8 cellular contexts compared by ENCODE assay signal in the genomic region with DNA sequence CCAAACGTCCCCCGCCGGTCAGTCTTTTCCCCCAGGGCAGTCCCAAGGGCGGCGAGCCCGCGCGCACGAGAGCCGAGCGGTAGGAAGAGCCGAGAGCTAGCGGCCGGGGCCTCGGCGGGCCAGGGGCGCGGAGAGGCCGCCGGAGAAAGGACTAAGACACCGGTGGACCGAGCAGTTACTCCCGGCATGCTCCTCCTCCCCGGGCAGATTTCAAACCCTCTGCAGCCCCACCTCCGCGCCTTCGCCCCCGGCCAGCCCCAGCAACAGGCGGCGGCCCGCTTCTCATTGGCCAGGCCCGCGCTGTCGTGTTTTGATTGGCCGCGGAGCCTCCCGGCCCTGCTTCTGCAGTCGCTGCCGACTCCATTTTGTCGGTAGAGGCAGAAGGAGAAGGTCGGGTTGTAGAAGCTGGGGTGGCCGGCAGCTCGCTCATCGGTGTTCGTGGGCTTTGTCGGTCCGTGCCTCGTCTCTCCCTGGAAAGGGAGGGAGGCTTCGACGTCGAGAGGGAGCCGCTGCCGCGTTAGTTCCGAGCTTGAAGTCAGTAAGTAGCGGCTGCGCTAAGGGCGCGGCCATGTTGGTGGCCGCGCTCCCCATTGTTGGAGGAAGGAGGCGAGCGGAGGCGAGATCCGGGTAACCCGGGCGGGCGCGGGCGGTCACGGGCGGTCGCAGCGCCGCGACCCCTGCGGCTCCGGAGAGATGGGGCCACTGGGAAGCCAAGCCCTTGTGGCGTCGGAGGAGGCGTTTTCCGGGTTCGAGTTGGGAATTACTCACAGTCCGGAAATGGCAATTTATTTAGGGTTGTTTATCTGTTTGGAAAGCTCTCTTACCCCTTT. TPM values are rescaled to one million over a fixed set of nuclear protein-coding genes. Genes with fewer than 3 reads are reported as not detected.
DNase-seq lines count a peak whose midpoint lies in the region; ATAC-seq and TF ChIP-seq lines count a peak whose summit lies in the region.

A gene with protein sequence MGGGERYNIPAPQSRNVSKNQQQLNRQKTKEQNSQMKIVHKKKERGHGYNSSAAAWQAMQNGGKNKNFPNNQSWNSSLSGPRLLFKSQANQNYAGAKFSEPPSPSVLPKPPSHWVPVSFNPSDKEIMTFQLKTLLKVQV (plus strand): TSS at position 368 of the 830 bp plus-strand sequence. CDS start 1,630 bp downstream, outside the sequence.

- DNase-seq in DMS114 treated with DMSO at 0.1 percent for 48 hours (lab: John Stamatoyannopoulos, UW; ENCODE audit: unreplicated experiment) (peak; percentile 91), KBM-7 (peak; percentile 97), Panc1 (ENCODE audit: low read depth, low spot score) (no peak), erythroblast (lab: John Stamatoyannopoulos, UW) (peak; percentile 96 to 98)
- peak; percentile 94 for DNase-seq in activated T-cell treated with anti-CD3 and anti-CD28 coated beads, Interleukin-2, amount 50 U/mL, for 4 hours
- peak; percentile 91 for DNase-seq in stimulated activated CD8-positive, alpha-beta memory T cell treated with anti-CD3 and anti-CD28 coated beads, Interleukin-7, amount 100 ng/mL, for 24 hours (ENCODE audit: low read depth)

- no peaks in the 10 kb centered on the region for H3K27me3 Mint-ChIP-seq in activated T-cell treated with anti-CD3 and anti-CD28 coated beads, Interleukin-2, amount 50 U/mL, for 4 hours (ENCODE audit: low read depth)

- peak; percentile 70 for ATAC-seq in GM21717 (IDR thresholded peaks at IDR 0.05; ENCODE audit: unreplicated experiment)
- peak; percentile 89 for ATAC-seq in Panc1
- ATAC-seq in activated T-cell treated with anti-CD3 and anti-CD28 coated beads, Interleukin-2, amount 50 U/mL, for 4 hours, result peak; percentile 89 to 90

- H3K9me3 Mint-ChIP-seq in activated T-cell treated with anti-CD3 and anti-CD28 coated beads, Interleukin-2, amount 50 U/mL, for 4 hours, result no peaks in the 10 kb centered on the region

- POLR2A ChIA-PET in Panc1 (lab: Charles Lee), result interaction anchor here (0.6 to 0.7 kb wide), 3 partner anchors 8 to 186 kb away, joined by 3 to 6 read pairs (median 5); no protein-coding TSS in a partner anchor

- H3K4me3 Mint-ChIP-seq in activated T-cell treated with anti-CD3 and anti-CD28 coated beads, Interleukin-2, amount 50 U/mL, for 4 hours, result peak within 1 kb of the TSS; percentile 99

- H3K9ac ChIP-seq in muscle layer of colon (ENCODE audit: low read length), result peak within 1 kb of the TSS; percentile 99

- H3K9me3 ChIP-seq in Panc1 (ENCODE audit: control insufficient read depth, insufficient read depth, low read depth, low read length), result no peaks in the 10 kb centered on the region
- H3K9me3 ChIP-seq in muscle layer of colon (ENCODE audit: low read length), result no peaks in the 10 kb centered on the region

- CTCF ChIA-PET in Panc1 (lab: Charles Lee), result interaction anchor here (0.6 kb wide), 1 partner anchor 60 kb away, joined by 3 read pairs; no protein-coding TSS in a partner anchor

- in situ Hi-C loops in KBM-7 (cut with MboI; ENCODE audit: low pct_unique_long_range_greater_than_20kb, low sequenced_read_pairs), result no loop called here
- in situ Hi-C loops in Panc1 (cut with HindIII; ENCODE audit: low pct_unique_long_range_greater_than_20kb, low sequenced_read_pairs), result loop anchor here (10.0 kb wide), 1 partner anchor 65 kb away; no protein-coding TSS in a partner anchor

- H3K36me3 Mint-ChIP-seq in activated T-cell treated with anti-CD3 and anti-CD28 coated beads, Interleukin-2, amount 50 U/mL, for 4 hours (ENCODE audit: insufficient read depth), result peaks cover 32% of the 10 kb centered on the region

- TF ChIP-seq POLR2A in erythroblast (IDR thresholded peaks at IDR 0.05; ENCODE audit: low read length), result peak; percentile 98

- no TSS peak for BruUV-seq in Panc1 (replicated peaks; lab: Mats Ljungman, UMichigan)

- H3K4me1 ChIP-seq in Panc1 (ENCODE audit: control insufficient read depth, insufficient read depth, low read length) (peaks cover 51% of the 10 kb centered on the region), muscle layer of colon (ENCODE audit: insufficient read depth, low read length) (peaks cover 41% of the 10 kb centered on the region)

- H3K27ac ChIP-seq in Panc1 (ENCODE audit: low read length) (peak within 1 kb of the TSS; percentile 100), muscle layer of colon (ENCODE audit: low read depth, low read length) (peak within 1 kb of the TSS; percentile 90)

- peaks cover 65% of the 10 kb centered on the region for H3K4me1 Mint-ChIP-seq in activated T-cell treated with anti-CD3 and anti-CD28 coated beads, Interleukin-2, amount 50 U/mL, for 4 hours (ENCODE audit: low read depth)

- H3K27me3 ChIP-seq in Panc1 (ENCODE audit: control insufficient read depth, insufficient read depth, low read length) (no peaks in the 10 kb centered on the region), muscle layer of colon (ENCODE audit: control insufficient read depth in 1 of 2, insufficient read depth in 2 of 2, low read length in 2 of 2) (no peaks in the 10 kb centered on the region)

- H3K36me3 ChIP-seq in Panc1 (ENCODE audit: control insufficient read depth, insufficient read depth, low read length) (peaks cover 24% of the 10 kb centered on the region), muscle layer of colon (ENCODE audit: insufficient read depth, low read length) (peaks cover 5% of the 10 kb centered on the region)

- TF ChIP-seq CTCF in Panc1 (IDR thresholded peaks at IDR 0.05), result no peak

- intact Hi-C loops in Panc1 (cut with micrococcal nuclease; ENCODE audit: unreplicated experiment), result no loop called here

- H3K4me3 ChIP-seq in Panc1 (ENCODE audit: low read depth in 2 of 2, low read length in 2 of 2) (peak within 1 kb of the TSS; percentile 78 to 98), muscle layer of colon (ENCODE audit: low read depth in 1 of 2, low read length in 2 of 2) (peak within 1 kb of the TSS; percentile 75 to 97)

RNA-seq across cellular contexts. Expression of the gene that starts here (rescaled TPM):
- 97.4 TPM for total RNA-seq in Panc1 (2021; ENCODE audit: unreplicated experiment)
- 54.1 TPM for polyA plus RNA-seq in Panc1 (2012; ENCODE audit: insufficient read length)
- 100 to 1,000 TPM; 168 to 179 (median 168) TPM for total RNA-seq in activated T-cell treated with anti-CD3 and anti-CD28 coated beads, Interleukin-2, amount 50 U/mL, for 4 hours
